13 cellular contexts compared by ENCODE assay signal in the genomic region with DNA sequence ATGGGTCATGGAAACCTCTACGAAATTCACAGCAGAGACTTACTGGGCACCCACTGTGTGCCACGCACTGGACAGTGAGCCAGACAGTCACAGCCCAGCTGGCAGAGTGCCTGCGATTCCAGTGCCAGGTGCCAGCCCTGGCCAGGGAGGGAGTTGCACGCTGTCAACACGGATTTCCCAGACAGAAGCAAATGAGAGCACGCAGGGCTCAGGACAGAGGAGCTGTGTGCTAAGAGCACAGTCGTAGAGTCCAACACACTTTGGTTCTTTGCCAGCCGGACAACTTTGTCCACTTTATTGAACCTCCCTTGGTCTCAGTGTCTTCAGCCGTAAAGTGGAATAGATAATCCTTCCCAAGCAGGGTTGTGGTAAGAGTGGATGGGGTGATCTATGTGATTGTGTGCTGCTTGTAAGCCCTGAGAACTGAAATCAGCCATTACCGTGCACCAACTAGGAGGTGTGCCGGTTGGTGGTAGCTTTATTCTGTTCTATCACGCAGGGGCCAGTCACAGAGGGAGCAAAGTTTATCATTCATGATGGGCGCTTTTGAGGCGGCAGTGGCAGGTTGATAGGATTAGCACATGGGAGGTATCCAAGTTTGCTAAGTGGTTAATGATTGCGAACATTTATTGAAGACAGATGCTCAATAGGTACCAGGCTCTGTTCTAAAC. TPM values are rescaled to one million over a fixed set of nuclear protein-coding genes. Genes with fewer than 3 reads are reported as not detected.
A peak's percentile ranks its signal among the peaks of the same experiment; 100 is the strongest.
DNase-seq lines count a peak whose midpoint lies in the region; ATAC-seq and TF ChIP-seq lines count a peak whose summit lies in the region.
"Had no signal": no experiment of that assay in that cellular context is flagged by ENCODE, and none has a peak within 500 bp of the region (broad histone marks: within the 10 kb centered on the region; RNA-seq: fewer than 3 reads in every experiment).

No MANE protein-coding gene starts in this region.

- H3K27me3 ChIP-seq in adrenal gland = no peaks in the 10 kb centered on the region

- no peaks in the 10 kb centered on the region for H3K79me2 ChIP-seq in OCI-LY7 (ENCODE audit: insufficient read depth, low read depth, low read length)

- CTCF ChIA-PET in OCI-LY7 (lab: Charles Lee; ENCODE audit: unreplicated experiment) = no interaction called here

- H3K9me3 ChIP-seq in adrenal gland (replicated peaks in 1 of 3) (no peaks in the 10 kb centered on the region), OCI-LY7 (ENCODE audit: low read length) (no peaks in the 10 kb centered on the region)

- no peak for ATAC-seq in GM18873 (IDR thresholded peaks at IDR 0.05; ENCODE audit: low FRiP score, unreplicated experiment)
- no peak for ATAC-seq in HG02588 (IDR thresholded peaks at IDR 0.05; ENCODE audit: unreplicated experiment)
- ATAC-seq: K562 had no signal

- POLR2A ChIA-PET in OCI-LY7 (lab: Charles Lee) = no interaction called here

- no peak for TF ChIP-seq CTCF in adrenal gland (IDR thresholded peaks at IDR 0.05)
- no peak for TF ChIP-seq CTCF in OCI-LY7 (conservative IDR thresholded peaks at IDR 0.05; ENCODE audit: low read length)

- WGBS in adrenal gland, 4 donors = 53 to 65% (median 55%) methylated on average over 15 of the region's 15 CpGs

- H3K27ac ChIP-seq in adrenal gland (peak overlapping the region; percentile 64 to 94 (median 84)), OCI-LY7 (ENCODE audit: low read depth, low read length, poor library complexity, severe bottlenecking) (no peak overlapping the region)

- no peak overlapping the region for H3K4me2 ChIP-seq in OCI-LY7 (ENCODE audit: low read length)

- H3K9me2 ChIP-seq in OCI-LY7 (ENCODE audit: insufficient read depth, low read length) = no peaks in the 10 kb centered on the region

- H4K20me1 ChIP-seq in OCI-LY7 (ENCODE audit: insufficient read depth, low read length) = no peaks in the 10 kb centered on the region

- DNase-seq in C1 segment of cervical spinal cord (lab: John Stamatoyannopoulos, UW) (peak in 12 of 14 donors; percentile 27 to 90 (median 74)), adrenal gland (peak; percentile 85 to 93 (median 89)), cardiac septum (ENCODE audit: low spot score) (peak; percentile 83), occipital lobe (lab: John Stamatoyannopoulos, UW) (peak; percentile 73), OCI-LY7 (ENCODE audit: low spot score) (no peak), glomerular visceral epithelial cell (ENCODE audit: extremely low spot score) (no peak)
- DNase-seq: activated B cell treated with CpG ODN at 0.5 μM for 24 hours, foreskin fibroblast had no signal

- intact Hi-C loops in adrenal gland (cut with DNase I) (no loop called here), cardiac septum (cut with DNase I) (loop anchor here (2.0 kb wide), 1 partner anchor 119 kb away; no protein-coding TSS in a partner anchor), OCI-LY7 (cut with micrococcal nuclease; ENCODE audit: unreplicated experiment) (no loop called here)

- BruUV-seq in OCI-LY7 (replicated peaks; lab: Mats Ljungman, UMichigan) = no TSS peak

- H3K4me3 ChIP-seq in adrenal gland (no peak overlapping the region), OCI-LY7 (ENCODE audit: low read depth, low read length, poor library complexity, severe bottlenecking) (no peak overlapping the region)
- H3K4me3 ChIP-seq: K562 had no signal

- peaks cover 26 to 40% of the 10 kb centered on the region in 2 donors for H3K4me1 ChIP-seq in adrenal gland (replicated peaks in 1 of 2)
- no peaks in the 10 kb centered on the region for H3K4me1 ChIP-seq in OCI-LY7 (ENCODE audit: insufficient read depth, low read length, poor library complexity, severe bottlenecking)

- no peak for TF ChIP-seq POLR2A in adrenal gland (IDR thresholded peaks at IDR 0.05)

- no peaks in the 10 kb centered on the region for H3K36me3 ChIP-seq in adrenal gland (replicated peaks in 1 of 2)
- H3K36me3 ChIP-seq in OCI-LY7 (ENCODE audit: insufficient read depth, low read length) = no peaks in the 10 kb centered on the region

- no peak overlapping the region for H2AFZ ChIP-seq in OCI-LY7 (ENCODE audit: low read length)

RNA-seq across cellular contexts. Expression of gene SIRPA, which starts 40.6 kb away (rescaled TPM):
- total RNA-seq in adrenal gland (100 to 1,000 TPM in 1 of 8 donors, 10 to 100 TPM in 7; 48.9 to 102 (median 73.1) TPM), cardiac septum (45.8 TPM), occipital lobe (3.9 TPM), OCI-LY7 (2022) (not detected in 2 replicates)
- 10 to 100 TPM; 32.3 to 81.8 (median 40.4) TPM for polyA plus RNA-seq in adrenal gland
- not detected in 2 replicates for total RNA-seq in OCI-LY7 (2014; rRNA removed; shearing (Covaris generic))
- total RNA-seq: activated T-helper 1 cell treated with anti-CD3 and anti-CD28 coated beads, Interleukin-12 subunit alpha, Interleukin-12 subunit beta, Interleukin-2, Interleukin-4 antibody, amounts not matched to agents 30 ng/mL and 10 ng/mL and 1 ng/mL, durations not matched to agents 14 hours and 24 hours and 36 hours had no signal

RNA-seq across cellular contexts. Expression of gene PDYN, which starts 58.0 kb away (rescaled TPM):
- not detected for total RNA-seq in adrenal gland
- not detected for polyA plus RNA-seq in adrenal gland
- not detected for total RNA-seq in cardiac septum
- total RNA-seq in occipital lobe = not detected
- total RNA-seq in OCI-LY7 (2014; rRNA removed; shearing (Covaris generic)) = not detected in 2 replicates
- total RNA-seq in OCI-LY7 (2022) = not detected in 2 replicates
- total RNA-seq: activated B cell treated with CpG ODN at 0.5 μM for 24 hours; activated T-helper 1 cell treated with anti-CD3 and anti-CD28 coated beads, Interleukin-12 subunit alpha, Interleukin-12 subunit beta, Interleukin-2, Interleukin-4 antibody, amounts not matched to agents 30 ng/mL and 10 ng/mL and 1 ng/mL, durations not matched to agents 14 hours and 24 hours and 36 hours; K562; mesenteric fat pad had no signal
- polyA plus RNA-seq: K562 had no signal

Comparison
In these comparisons a context has a peak if more than half of its experiments do, and no peak if none do; other contexts are left out.
1. DNase-seq: peak in C1 segment of cervical spinal cord (12 of 14), adrenal gland (7 of 7), cardiac septum (single experiment) and occipital lobe (single experiment); none in OCI-LY7 (single experiment) and glomerular visceral epithelial cell (single experiment).